Comparison of ENCODE assay signal across 8 cellular contexts in genomic region chr1:161725888-161726630, GRCh38. TPM values are rescaled to one million over a fixed set of nuclear protein-coding genes. Genes with fewer than 3 reads are reported as not detected.
DNase-seq lines count a peak whose midpoint lies in the region; ATAC-seq and TF ChIP-seq lines count a peak whose summit lies in the region.

No MANE protein-coding gene starts in this region.

- CTCF ChIA-PET in A673 (lab: Charles Lee): interaction anchor here (0.7 to 1.2 kb wide), 2 partner anchors 13 to 15 kb away, joined by 4 to 5 read pairs; no protein-coding TSS in a partner anchor
- CTCF ChIA-PET in activated naive CD4-positive, alpha-beta T cell treated with anti-CD3 and anti-CD28 coated beads, Interleukin-2, amount 10 ng/mL, durations not matched to agents 7 days and 5 days (lab: Charles Lee): interaction anchor here (0.9 to 1.3 kb wide), 6 partner anchors 10 to 239 kb away, joined by 3 to 11 read pairs (median 4); no protein-coding TSS in a partner anchor

- no peak for TF ChIP-seq POLR2A in Peyer's patch (IDR thresholded peaks at IDR 0.05)

- H3K4me1 Mint-ChIP-seq in activated naive CD4-positive, alpha-beta T cell treated with anti-CD3 and anti-CD28 coated beads, Interleukin-2, amount 10 ng/mL, durations not matched to agents 7 days and 5 days: peaks cover 47% of the 10 kb centered on the region

- intact Hi-C loops in A673 (cut with micrococcal nuclease; ENCODE audit: unreplicated experiment): loop anchor here (2.0 kb wide), 1 partner anchor 25 kb away; no protein-coding TSS in a partner anchor

- no peaks in the 10 kb centered on the region for H3K9me3 Mint-ChIP-seq in activated naive CD4-positive, alpha-beta T cell treated with anti-CD3 and anti-CD28 coated beads, Interleukin-2, amount 10 ng/mL, durations not matched to agents 7 days and 5 days

- peak overlapping the region; percentile 76 for H3K4me3 Mint-ChIP-seq in activated naive CD4-positive, alpha-beta T cell treated with anti-CD3 and anti-CD28 coated beads, Interleukin-2, amount 10 ng/mL, durations not matched to agents 7 days and 5 days

- H3K27ac ChIP-seq in A673 (ENCODE audit: low read depth, low read length, poor library complexity, severe bottlenecking) (peak overlapping the region; percentile 60), Peyer's patch (peak overlapping the region; percentile 79 to 98 (median 89))

- no peaks in the 10 kb centered on the region for H3K4me1 ChIP-seq in A673 (ENCODE audit: insufficient read depth, low read length, poor library complexity, severe bottlenecking)
- peaks cover 0 to 20% (median 3%) of the 10 kb centered on the region in 4 donors for H3K4me1 ChIP-seq in Peyer's patch

- ATAC-seq in HG03139 (IDR thresholded peaks at IDR 0.05; ENCODE audit: unreplicated experiment) (peak; percentile 18), HG03108 (IDR thresholded peaks at IDR 0.05; ENCODE audit: unreplicated experiment) (no peak)

- peak overlapping the region; percentile 78 for H3K27ac Mint-ChIP-seq in activated naive CD4-positive, alpha-beta T cell treated with anti-CD3 and anti-CD28 coated beads, Interleukin-2, amount 10 ng/mL, durations not matched to agents 7 days and 5 days

- H3K4me3 ChIP-seq in A673 (ENCODE audit: low read depth, low read length, poor library complexity, severe bottlenecking) (peak overlapping the region; percentile 88), Peyer's patch (peak overlapping the region; percentile 83 to 93 (median 88))

- TF ChIP-seq CTCF in A673 (conservative IDR thresholded peaks at IDR 0.05; ENCODE audit: low read depth, low read length): peak; percentile 33; the same call in 1 of the 2 replicates
- TF ChIP-seq CTCF in GM13977 (IDR thresholded peaks at IDR 0.05; ENCODE audit: extremely low read depth, insufficient read depth, missing control alignments): no peak
- TF ChIP-seq CTCF in Peyer's patch (IDR thresholded peaks at IDR 0.05): peak in 3 of 6 experiments; percentile 19 to 25 (median 24)

- H3K36me3 ChIP-seq in A673 (ENCODE audit: insufficient read depth, low read length, poor library complexity, severe bottlenecking): no peaks in the 10 kb centered on the region
- no peaks in the 10 kb centered on the region for H3K36me3 ChIP-seq in Peyer's patch

- H3K27me3 ChIP-seq in A673 (replicated peaks; ENCODE audit: insufficient read depth, low read depth, low read length, poor library complexity) (no peaks in the 10 kb centered on the region), Peyer's patch (peaks cover 0 to 3% of the 10 kb centered on the region in 2 donors)

- no TSS peak for BruUV-seq in A673 (replicated peaks; lab: Mats Ljungman, UMichigan)

- in situ Hi-C loops in GM13977 (cut with MboI; ENCODE audit: low pct_unique_long_range_greater_than_20kb, low sequenced_read_pairs, unreplicated experiment): loop anchor here (25.0 kb wide), 1 partner anchor 89 kb away; the partner anchor contains the start of gene FCGR3B

- POLR2A ChIA-PET in A673 (lab: Charles Lee; ENCODE audit: low non-redundant PET): no interaction called here

- no peaks in the 10 kb centered on the region for H3K36me3 Mint-ChIP-seq in activated naive CD4-positive, alpha-beta T cell treated with anti-CD3 and anti-CD28 coated beads, Interleukin-2, amount 10 ng/mL, durations not matched to agents 7 days and 5 days

- peak; percentile 54 for DNase-seq in A673 (ENCODE audit: low spot score)
- DNase-seq in GM13977 (ENCODE audit: low spot score): peak; percentile 38
- peak; percentile 58 to 69 (median 65) for DNase-seq in Peyer's patch
- DNase-seq in activated naive CD4-positive, alpha-beta T cell treated with anti-CD3 and anti-CD28 coated beads, Interleukin-2, amount 10 ng/mL, durations not matched to agents 7 days and 5 days: peak; percentile 49
- DNase-seq in glomerular visceral epithelial cell (ENCODE audit: extremely low spot score): peak; percentile 41
- peak in 29 of 56 donors; percentile 5 to 71 (median 40) for DNase-seq in nucleus accumbens (lab: John Stamatoyannopoulos, UW)

- H3K9me3 ChIP-seq in A673 (ENCODE audit: low read depth, low read length, poor library complexity, severe bottlenecking) (no peaks in the 10 kb centered on the region), Peyer's patch (no peaks in the 10 kb centered on the region)

- peaks cover 83% of the 10 kb centered on the region for H3K27me3 Mint-ChIP-seq in activated naive CD4-positive, alpha-beta T cell treated with anti-CD3 and anti-CD28 coated beads, Interleukin-2, amount 10 ng/mL, durations not matched to agents 7 days and 5 days

RNA-seq across cellular contexts. Expression of gene FCRLB, which starts 4.7 kb away (rescaled TPM):
- total RNA-seq in A673 (2021) (0.35 and 0.67 TPM in 2 replicates), Peyer's patch (under 1 TPM in 2 of 4 donors, not detected in 2; 0.40 to 0.57 TPM)

RNA-seq across cellular contexts. Expression of gene FCRLA, which starts 19.0 kb away (rescaled TPM):
- total RNA-seq in A673 (2021): not detected in 2 replicates
- total RNA-seq in Peyer's patch: 10 to 100 TPM in 1 of 4 donors, 1 to 10 TPM in 1, under 1 TPM in 1, not detected in 1; 0.85 to 47.0 (median 5.0) TPM

RNA-seq across cellular contexts. Expression of gene DUSP12, which starts 23.5 kb away (rescaled TPM):
- total RNA-seq in A673 (2021): 62.9 and 63.6 TPM in 2 replicates
- total RNA-seq in Peyer's patch: 10 to 100 TPM in 3 of 4 donors, 1 to 10 TPM in 1; 7.7 to 23.1 (median 16.3) TPM

RNA-seq across cellular contexts. Expression of gene ATF6, which starts 40.1 kb away (rescaled TPM):
- total RNA-seq in A673 (2021): 21.8 and 24.4 TPM in 2 replicates
- 10 to 100 TPM; 15.5 to 21.4 (median 20.8) TPM for total RNA-seq in Peyer's patch
